Comparison of ENCODE assay signal across 8 cellular contexts in genomic region chr17:17497065-17497844, GRCh38. TPM values are rescaled to one million over a fixed set of nuclear protein-coding genes. Genes with fewer than 3 reads are reported as not detected.
A peak's percentile ranks its signal among the peaks of the same experiment; 100 is the strongest.
DNase-seq lines count a peak whose midpoint lies in the region; ATAC-seq and TF ChIP-seq lines count a peak whose summit lies in the region.

No MANE protein-coding gene starts in this region.

- in situ Hi-C loops in gastrocnemius medialis (cut with MboI; ENCODE audit: low sequenced_read_pairs in 4 of 4): loop anchor here (5.0 to 10.0 kb wide), 2 partner anchors 75 to 142 kb away; no protein-coding TSS in a partner anchor

- ATAC-seq in gastrocnemius medialis (no peak), GM18520 (IDR thresholded peaks at IDR 0.05; ENCODE audit: unreplicated experiment) (no peak)

- TF ChIP-seq POLR2A in gastrocnemius medialis (IDR thresholded peaks at IDR 0.05): no peak

- H3K9me2 ChIP-seq in DOHH2 (replicated peaks; ENCODE audit: control insufficient read depth, low read length): no peaks in the 10 kb centered on the region

- H2AFZ ChIP-seq in fibroblast of lung (ENCODE audit: low read length): peak overlapping the region; percentile 16

- peak overlapping the region; percentile 97 for H3K4me2 ChIP-seq in DOHH2 (ENCODE audit: low read length)
- H3K4me2 ChIP-seq in fibroblast of lung (ENCODE audit: extremely low read depth, insufficient read depth, low read length): no peak overlapping the region

- no peak for TF ChIP-seq CTCF in DOHH2 (IDR thresholded peaks at IDR 0.05; ENCODE audit: low read depth, low read length, poor library complexity, severe bottlenecking)
- TF ChIP-seq CTCF in fibroblast of lung (conservative IDR thresholded peaks at IDR 0.05 in 1 of 2, IDR thresholded peaks at IDR 0.05 in 1 of 2; ENCODE audit: low read depth in 1 of 2, low read length in 2 of 2): no peak
- no peak for TF ChIP-seq CTCF in gastrocnemius medialis (IDR thresholded peaks at IDR 0.05 in 4 of 5, conservative IDR thresholded peaks at IDR 0.05 in 1 of 5)

- H3K4me1 ChIP-seq in DOHH2 (ENCODE audit: control insufficient read depth, low read length) (peaks cover 19% of the 10 kb centered on the region), fibroblast of lung (ENCODE audit: control insufficient read depth, extremely low read depth, insufficient read depth, low read length) (peaks cover 5% of the 10 kb centered on the region), gastrocnemius medialis (peaks cover 10 to 19% of the 10 kb centered on the region in 2 donors)

- H3K79me2 ChIP-seq in DOHH2 (ENCODE audit: control insufficient read depth, low read length) (no peaks in the 10 kb centered on the region), fibroblast of lung (ENCODE audit: control insufficient read depth, insufficient read depth, low read length) (no peaks in the 10 kb centered on the region)

- H3K9ac ChIP-seq in fibroblast of lung (ENCODE audit: insufficient read depth, low read length): no peak overlapping the region

- DNase-seq in NCI-H748 (lab: John Stamatoyannopoulos, UW; ENCODE audit: unreplicated experiment) (peak; percentile 68), fibroblast of lung (ENCODE audit: low read depth in 2 of 2) (peak in 1 of 2 donors; percentile 20), gastrocnemius medialis (peak in 1 of 2 donors; percentile 14), SKM-1 treated with dmso at 0.1 percent for 144 hours (lab: John Stamatoyannopoulos, UW; ENCODE audit: unreplicated experiment) (no peak), pons (ENCODE audit: low spot score) (no peak), AG08395 (ENCODE audit: low spot score) (no peak)

- H3F3A ChIP-seq in DOHH2 (ENCODE audit: control insufficient read depth, insufficient read depth): no peaks in the 10 kb centered on the region

- H3K9me3 ChIP-seq in DOHH2 (ENCODE audit: control insufficient read depth, insufficient read depth, low read length) (no peaks in the 10 kb centered on the region), fibroblast of lung (ENCODE audit: control insufficient read depth, insufficient read depth, low read depth, low read length) (no peaks in the 10 kb centered on the region), gastrocnemius medialis (no peaks in the 10 kb centered on the region)

- peaks cover 24% of the 10 kb centered on the region for H3K27me3 ChIP-seq in DOHH2 (ENCODE audit: control insufficient read depth, low read length)
- peaks cover 3% of the 10 kb centered on the region for H3K27me3 ChIP-seq in fibroblast of lung (ENCODE audit: control insufficient read depth, insufficient read depth, low read length)
- no peaks in the 10 kb centered on the region for H3K27me3 ChIP-seq in gastrocnemius medialis

- intact Hi-C loops in gastrocnemius medialis (cut with DNase I; ENCODE audit: low total_unique reads): loop anchor here (1.0 to 10.0 kb wide), 3 partner anchors 29 to 452 kb away; partner anchors contain the start of gene MPRIP

- H3K4me3 ChIP-seq in DOHH2 (ENCODE audit: low read length): peak overlapping the region; percentile 73
- peak overlapping the region in 1 of 4 experiments; percentile 15 for H3K4me3 ChIP-seq in fibroblast of lung (replicated peaks in 1 of 4; ENCODE audit: control extremely low read depth in 1 of 4, insufficient read depth in 1 of 4, low read depth in 3 of 4, low read length in 4 of 4)
- H3K4me3 ChIP-seq in gastrocnemius medialis: peak overlapping the region; percentile 80 to 93 (median 90)

- H4K20me1 ChIP-seq in DOHH2 (ENCODE audit: control insufficient read depth, insufficient read depth, low read depth, low read length) (0 out of 2 replicates have a peak, but pooled peaks cover 8% of the 10 kb centered on the region), fibroblast of lung (ENCODE audit: control insufficient read depth, extremely low read depth, insufficient read depth, low read length) (no peaks in the 10 kb centered on the region)

- H3K36me3 ChIP-seq in DOHH2 (ENCODE audit: control insufficient read depth, low read length) (peaks cover 4% of the 10 kb centered on the region; the same call in 1 of the 2 replicates), fibroblast of lung (ENCODE audit: control insufficient read depth, insufficient read depth, low read length) (peaks cover 2% of the 10 kb centered on the region), gastrocnemius medialis (no peaks in the 10 kb centered on the region)

- H3K27ac ChIP-seq in DOHH2 (ENCODE audit: low read depth, low read length) (no peak overlapping the region), fibroblast of lung (ENCODE audit: insufficient read depth, low read length) (no peak overlapping the region), gastrocnemius medialis (peak overlapping the region; percentile 82 to 97 (median 94))

RNA-seq across cellular contexts. Expression of gene RASD1, which starts 1.1 kb away (rescaled TPM):
- total RNA-seq in fibroblast of lung (0.26 and 2.6 TPM in 2 replicates), gastrocnemius medialis (100 to 1,000 TPM in 2 of 4 donors, 10 to 100 TPM in 2; 61.3 to 264 (median 102) TPM)
- 0.32 and 0.34 TPM in 2 replicates for polyA plus RNA-seq in fibroblast of lung
- 1.0 and 1.2 TPM in 2 replicates for polyA plus RNA-seq in fibroblast of lung (2012)
- 2.3 TPM in 1 of 2 replicates, not detected in the other for polyA minus RNA-seq in fibroblast of lung (ENCODE audit: low replicate concordance)

RNA-seq across cellular contexts. Expression of gene MED9, which starts 20.5 kb away (rescaled TPM):
- 11.7 and 12.3 TPM in 2 replicates for total RNA-seq in fibroblast of lung
- 10.5 and 11.9 TPM in 2 replicates for polyA plus RNA-seq in fibroblast of lung
- 7.9 and 8.0 TPM in 2 replicates for polyA plus RNA-seq in fibroblast of lung (2012)
- polyA minus RNA-seq in fibroblast of lung (ENCODE audit: low replicate concordance): 7.6 and 12.8 TPM in 2 replicates
- total RNA-seq in gastrocnemius medialis: 10 to 100 TPM; 20.4 to 33.7 (median 27.7) TPM

Comparison
In these comparisons a context has a peak if more than half of its experiments do, and no peak if none do; other contexts are left out.
1. H3K27ac ChIP-seq: peak in gastrocnemius medialis (4 of 4); none in DOHH2 (single experiment) and fibroblast of lung (single experiment).
2. RNA of gene RASD1, which starts 1.1 kb away (total RNA-seq): 61.3 to 264 TPM in gastrocnemius medialis; 0.26 to 2.6 TPM in fibroblast of lung; every median in the first group is over 10 times any median in the second.